11 cellular contexts compared by ENCODE assay signal in the genomic region with DNA sequence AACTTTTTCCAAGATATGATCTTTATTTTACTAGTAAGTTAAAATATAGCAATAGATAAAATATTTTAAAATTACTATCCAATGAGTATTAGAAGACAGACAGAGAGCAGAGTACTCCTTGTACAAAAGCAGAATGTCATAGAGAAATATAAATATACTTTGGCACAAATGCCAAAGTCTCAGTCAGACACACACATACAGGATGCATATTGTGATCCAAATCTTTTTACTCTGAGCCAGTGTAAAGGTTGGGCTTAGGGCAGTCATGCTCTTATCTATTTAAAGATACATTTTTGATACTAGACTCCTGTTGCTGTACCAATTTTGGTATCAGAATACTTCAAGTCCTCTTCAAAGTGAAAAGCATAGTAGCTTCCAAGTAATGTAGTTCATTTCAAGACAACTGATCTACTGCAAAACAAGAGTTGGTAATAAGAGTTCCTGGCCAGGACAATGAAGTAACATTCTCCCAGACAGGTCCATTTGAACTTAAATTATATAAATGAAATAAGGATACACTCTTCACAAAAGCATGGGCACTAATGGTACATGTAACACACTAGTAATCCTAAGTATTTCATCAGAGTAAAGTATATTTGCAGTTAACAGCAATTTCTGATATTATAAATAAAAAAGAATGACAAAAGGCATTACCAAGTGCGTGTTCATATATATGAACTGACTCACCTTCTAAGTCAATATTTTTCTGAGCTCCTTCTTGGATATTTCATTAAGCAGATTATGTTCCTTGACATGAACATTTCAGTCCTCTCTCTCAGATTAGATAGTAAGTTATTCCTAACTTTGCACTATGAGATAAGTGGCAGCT. TPM values are rescaled to one million over a fixed set of nuclear protein-coding genes. Genes with fewer than 3 reads are reported as not detected.
A peak's percentile ranks its signal among the peaks of the same experiment; 100 is the strongest.
DNase-seq lines count a peak whose midpoint lies in the region; ATAC-seq, FAIRE-seq and TF ChIP-seq lines count a peak whose summit lies in the region.
"Had no signal": no experiment of that assay in that cellular context is flagged by ENCODE, and none has a peak within 500 bp of the region (broad histone marks: within the 10 kb centered on the region; RNA-seq: fewer than 3 reads in every experiment).

No MANE protein-coding gene starts in this region.

- no peak for FAIRE-seq in HepG2 (lab: Jason Lieb, UNC)
- FAIRE-seq: islet of Langerhans had no signal

- 43% methylated on average over 1 of the region's 1 CpG for WGBS in HepG2 (ENCODE audit: low lambda C conversion rate)
- 87% methylated on average over 1 of the region's 1 CpG for WGBS in right lobe of liver (ENCODE audit: insufficient coverage, low coverage, low lambda C conversion rate, missing lambda C conversion rate)

- peak; percentile 9 for DNase-seq in HepG2 (ENCODE audit: low spot score)
- DNase-seq in right lobe of liver = no peak
- peak; percentile 10 for DNase-seq in medulla oblongata (ENCODE audit: extremely low spot score)
- no peak for DNase-seq in vagina (ENCODE audit: extremely low spot score in 2 of 2)
- no peak for DNase-seq in NCI-H69 (lab: John Stamatoyannopoulos, UW)
- DNase-seq in activated effector memory CD4-positive, alpha-beta T cell treated with Interleukin-2 at 50 U/mL for 16 hours = no peak
- no peak for DNase-seq in activated T-cell treated with anti-CD3 and anti-CD28 coated beads for 4 hours
- DNase-seq: DMS79 treated with DMSO at 0.1 percent for 48 hours, Karpas-422 had no signal

- peak overlapping the region; percentile 72 for H3K9ac ChIP-seq in HepG2 (ENCODE audit: insufficient read depth, low read depth, low read length)

- intact Hi-C loops in HepG2 (cut with micrococcal nuclease; ENCODE audit: unreplicated experiment) (loop anchor here (5.0 kb wide), 1 partner anchor 55 kb away; the partner anchor contains the start of gene HBEGF), right lobe of liver (cut with DNase I) (no loop called here), vagina (cut with DNase I) (no loop called here)

- H3K27me3 ChIP-seq in HepG2 (ENCODE audit: control insufficient read depth in 1 of 2, insufficient read depth in 2 of 2, low read length in 2 of 2) (no peaks in the 10 kb centered on the region; a peak in 1 of 5 replicates), right lobe of liver (no peaks in the 10 kb centered on the region), vagina (no peaks in the 10 kb centered on the region)

- in situ Hi-C loops in HepG2 (cut with HindIII; ENCODE audit: extremely low pct_ligation_motif_present, low pct_unique_long_range_greater_than_20kb) = no loop called here

- H3K36me3 ChIP-seq in HepG2 (replicated peaks in 1 of 2; ENCODE audit: control insufficient read depth in 1 of 2, insufficient read depth in 2 of 2, low read length in 2 of 2) (0 out of 5 replicates have a peak, but pooled peaks cover 0 to 9% of the 10 kb centered on the region in 2 experiments), right lobe of liver (no peaks in the 10 kb centered on the region), vagina (no peaks in the 10 kb centered on the region)

- H4K20me1 ChIP-seq in HepG2 (ENCODE audit: insufficient read depth, low read length) = peaks cover 2% of the 10 kb centered on the region; the same call in 1 of the 2 replicates

- H3K4me1 ChIP-seq in HepG2 (ENCODE audit: insufficient read depth, low read length) (peaks cover 79% of the 10 kb centered on the region), right lobe of liver (peaks cover 0 to 12% (median 5%) of the 10 kb centered on the region in 4 donors), vagina (peaks cover 44% of the 10 kb centered on the region)

- no peak for TF ChIP-seq CTCF in HepG2 (CRISPR knock-in tag; IDR thresholded peaks at IDR 0.05)
- TF ChIP-seq CTCF in right lobe of liver (IDR thresholded peaks at IDR 0.05) = no peak
- no peak for TF ChIP-seq CTCF in vagina (IDR thresholded peaks at IDR 0.05)

- ATAC-seq in HepG2 = peak; percentile 33; the same call in 2 of the 3 replicates
- ATAC-seq in right lobe of liver = no peak

- TF ChIP-seq RAD21 in HepG2 (CRISPR knock-in tag; IDR thresholded peaks at IDR 0.05) = no peak

- H3K27ac ChIP-seq in HepG2 (ENCODE audit: extremely low read length, insufficient read depth, low read length) (peak overlapping the region; percentile 87), right lobe of liver (peak overlapping the region in 1 of 3 donors; percentile 43), cingulate gyrus (ENCODE audit: low read depth, low read length) (peak overlapping the region; percentile 10), vagina (peak overlapping the region; percentile 49)

- peaks cover 95% of the 10 kb centered on the region for H3K79me2 ChIP-seq in HepG2 (ENCODE audit: insufficient read depth, low read length)

- TF ChIP-seq POLR2A in HepG2 (IDR thresholded peaks at IDR 0.05; ENCODE audit: insufficient read depth in 1 of 2, low read depth in 2 of 2, low read length in 2 of 2) (no peak), right lobe of liver (IDR thresholded peaks at IDR 0.05) (no peak), vagina (IDR thresholded peaks at IDR 0.05) (no peak)

- POLR2A ChIA-PET in HepG2 (lab: Yijun Ruan, JAX) = interaction anchor here (1.0 to 1.3 kb wide), 3 partner anchors 10 to 355 kb away, joined by 3 to 9 read pairs (median 4); partner anchors contain the start of genes HBEGF, IK and NDUFA2

- TF ChIP-seq EP300 in HepG2 (IDR thresholded peaks at IDR 0.05; ENCODE audit: low read depth in 2 of 2, low read length in 2 of 2) (no peak), HepG2 (CRISPR knock-in tag; IDR thresholded peaks at IDR 0.05; ENCODE audit: borderline replicate concordance) (no peak)

- CTCF ChIA-PET in HepG2 (lab: Yijun Ruan, JAX; ENCODE audit: low intra/inter-chr PET ratio, low total read pairs) = no interaction called here

- H2AFZ ChIP-seq in HepG2 (ENCODE audit: low read length) = no peak overlapping the region

- H3K4me3 ChIP-seq in HepG2 (replicated peaks in 1 of 3; ENCODE audit: insufficient read depth in 1 of 3, low read depth in 2 of 3, low read length in 3 of 3) = peak overlapping the region; percentile 5 to 44 (median 23); a peak in 3 of 6 replicates
- no peak overlapping the region for H3K4me3 ChIP-seq in right lobe of liver
- H3K4me3 ChIP-seq in vagina = no peak overlapping the region

- H3K9me3 ChIP-seq in HepG2 (ENCODE audit: low read length) = no peaks in the 10 kb centered on the region
- H3K9me3 ChIP-seq in right lobe of liver = no peaks in the 10 kb centered on the region
- no peaks in the 10 kb centered on the region for H3K9me3 ChIP-seq in vagina

- BruUV-seq in HepG2 (replicated peaks; lab: Mats Ljungman, UMichigan) = TSS peak; percentile 52

- peak overlapping the region; percentile 65 for H3K4me2 ChIP-seq in HepG2 (ENCODE audit: low read depth, low read length)

RNA-seq across cellular contexts. Expression of gene PFDN1, which starts 10.5 kb away (rescaled TPM):
- total RNA-seq in HepG2 (2016; rRNA removed; fragmentation: Illumina TruSeq; extraction: Trizol) (70.8 and 102 TPM in 2 replicates), right lobe of liver (10 to 100 TPM in 5 of 6 experiments, 1 to 10 TPM in 1; 9.8 to 30.8 (median 14.7) TPM), vagina (94.8 TPM)
- 30.8 and 31.4 TPM in 2 replicates for total RNA-seq in HepG2 (2016; cell fraction: cytosol; rRNA removed; fragmentation: Illumina TruSeq; extraction: Trizol; ENCODE audit: low read depth)
- 73.4 and 106 TPM in 2 replicates for total RNA-seq in HepG2 (2016; cell fraction: insoluble cytoplasmic fraction; rRNA removed; fragmentation: Illumina TruSeq; extraction: Trizol)
- total RNA-seq in HepG2 (2016; cell fraction: membrane; rRNA removed; fragmentation: Illumina TruSeq; extraction: Trizol) = 63.5 and 65.6 TPM in 2 replicates
- total RNA-seq in HepG2 (2016; cell fraction: nucleus; rRNA removed; fragmentation: Illumina TruSeq; extraction: Trizol) = 34.9 and 39.3 TPM in 2 replicates
- 67.2 and 70.4 TPM in 2 replicates for polyA plus RNA-seq in HepG2 (2011; rRNA removed)
- polyA plus RNA-seq in HepG2 (2011; cell fraction: cytosol; rRNA removed) = 82.6 and 98.7 TPM in 2 replicates
- polyA plus RNA-seq in HepG2 (2011; cell fraction: nucleus; rRNA removed) = 19.1 and 24.2 TPM in 2 replicates
- 91.4 and 114 TPM in 2 replicates for polyA plus RNA-seq in HepG2 (2012)
- 34.9 and 37.0 TPM in 2 replicates for polyA plus RNA-seq in HepG2 (2016; cell fraction: cytosol; fragmentation: Illumina TruSeq; extraction: Trizol; ENCODE audit: low read depth)
- 154 TPM in 2 replicates for polyA plus RNA-seq in HepG2 (2016; cell fraction: insoluble cytoplasmic fraction; fragmentation: Illumina TruSeq; extraction: Trizol; ENCODE audit: low read depth)
- polyA plus RNA-seq in HepG2 (2016; cell fraction: membrane; fragmentation: Illumina TruSeq; extraction: Trizol; ENCODE audit: low read depth) = 58.7 and 63.7 TPM in 2 replicates
- polyA plus RNA-seq in HepG2 (2016; cell fraction: nucleus; fragmentation: Illumina TruSeq; extraction: Trizol; ENCODE audit: insufficient read depth, low read depth) = 45.6 and 54.4 TPM in 2 replicates
- 91.1 and 127 TPM in 2 replicates for polyA minus RNA-seq in HepG2 (2011; rRNA and poly(A)+ RNA removed; ENCODE audit: low replicate concordance)
- polyA minus RNA-seq in HepG2 (2011; cell fraction: cytosol; rRNA and poly(A)+ RNA removed) = 32.0 and 33.9 TPM in 2 replicates
- polyA minus RNA-seq in HepG2 (2011; cell fraction: nucleus; rRNA and poly(A)+ RNA removed) = 33.0 and 40.5 TPM in 2 replicates

RNA-seq across cellular contexts. Expression of gene HBEGF, which starts 54.0 kb away (rescaled TPM):
- total RNA-seq in HepG2 (2016; rRNA removed; fragmentation: Illumina TruSeq; extraction: Trizol) (0.77 and 1.7 TPM in 2 replicates), right lobe of liver (1 to 10 TPM in 2 of 6 experiments, under 1 TPM in 4; 0.42 to 1.8 (median 0.78) TPM), vagina (16.2 TPM)
- total RNA-seq in HepG2 (2016; cell fraction: cytosol; rRNA removed; fragmentation: Illumina TruSeq; extraction: Trizol; ENCODE audit: low read depth) = 0.20 and 0.26 TPM in 2 replicates
- total RNA-seq in HepG2 (2016; cell fraction: insoluble cytoplasmic fraction; rRNA removed; fragmentation: Illumina TruSeq; extraction: Trizol) = 0.58 and 1.5 TPM in 2 replicates
- total RNA-seq in HepG2 (2016; cell fraction: membrane; rRNA removed; fragmentation: Illumina TruSeq; extraction: Trizol) = 0.45 and 0.62 TPM in 2 replicates
- total RNA-seq in HepG2 (2016; cell fraction: nucleus; rRNA removed; fragmentation: Illumina TruSeq; extraction: Trizol) = 1.3 and 2.3 TPM in 2 replicates
- polyA plus RNA-seq in HepG2 (2011; rRNA removed) = 4.3 and 5.0 TPM in 2 replicates
- 3.5 and 3.7 TPM in 2 replicates for polyA plus RNA-seq in HepG2 (2011; cell fraction: cytosol; rRNA removed)
- 3.4 and 3.9 TPM in 2 replicates for polyA plus RNA-seq in HepG2 (2011; cell fraction: nucleus; rRNA removed)
- polyA plus RNA-seq in HepG2 (2012) = 1.4 and 3.0 TPM in 2 replicates
- polyA plus RNA-seq in HepG2 (2016; cell fraction: cytosol; fragmentation: Illumina TruSeq; extraction: Trizol; ENCODE audit: low read depth) = 0.14 and 0.17 TPM in 2 replicates
- polyA plus RNA-seq in HepG2 (2016; cell fraction: insoluble cytoplasmic fraction; fragmentation: Illumina TruSeq; extraction: Trizol; ENCODE audit: low read depth) = 0.79 and 0.88 TPM in 2 replicates
- polyA plus RNA-seq in HepG2 (2016; cell fraction: membrane; fragmentation: Illumina TruSeq; extraction: Trizol; ENCODE audit: low read depth) = 0.26 TPM in 2 replicates
- 1.8 and 1.9 TPM in 2 replicates for polyA plus RNA-seq in HepG2 (2016; cell fraction: nucleus; fragmentation: Illumina TruSeq; extraction: Trizol; ENCODE audit: insufficient read depth, low read depth)
- polyA minus RNA-seq in HepG2 (2011; rRNA and poly(A)+ RNA removed; ENCODE audit: low replicate concordance) = 1.0 and 3.2 TPM in 2 replicates
- polyA minus RNA-seq in HepG2 (2011; cell fraction: cytosol; rRNA and poly(A)+ RNA removed) = 1.4 and 1.5 TPM in 2 replicates
- 3.5 and 4.1 TPM in 2 replicates for polyA minus RNA-seq in HepG2 (2011; cell fraction: nucleus; rRNA and poly(A)+ RNA removed)

Comparison
In these comparisons a context has a peak if more than half of its experiments do, and no peak if none do; other contexts are left out.
1. DNase-seq: peak in HepG2 (single experiment) and medulla oblongata (single experiment); none in right lobe of liver (0 of 3), vagina (0 of 2), NCI-H69 (single experiment), activated effector memory CD4-positive, alpha-beta T cell treated with Interleukin-2 at 50 U/mL for 16 hours (single experiment) and activated T-cell treated with anti-CD3 and anti-CD28 coated beads for 4 hours (single experiment).
2. H3K4me3 ChIP-seq: peak in HepG2 (3 of 3); none in right lobe of liver (0 of 3) and vagina (0 of 2).